ENCODE assay signal across 8 cellular contexts in genomic region chr7:44103566-44103940, GRCh38. TPM values are rescaled to one million over a fixed set of nuclear protein-coding genes. Genes with fewer than 3 reads are reported as not detected.
DNase-seq lines count a peak whose midpoint lies in the region; ATAC-seq, FAIRE-seq and TF ChIP-seq lines count a peak whose summit lies in the region.
"Had no signal": no experiment of that assay in that cellular context is flagged by ENCODE, and none has a peak within 500 bp of the region (broad histone marks: within the 10 kb centered on the region; RNA-seq: fewer than 3 reads in every experiment).

No MANE protein-coding gene starts in this region.

- H3K36me3 Mint-ChIP-seq in activated T-helper 2 cell treated with anti-CD3 and anti-CD28 coated beads, Interferon-gamma antibody, Interleukin-2, Interleukin-4, amounts not matched to agents 10 μg/mL and 5 μg/mL and 100 μg/mL, durations not matched to agents 14 hours and 24 hours and 36 hours (ENCODE audit: low read depth), result peaks cover 3% of the 10 kb centered on the region
- peaks cover 0 to 6% of the 10 kb centered on the region in 2 donors for H3K36me3 Mint-ChIP-seq in stimulated activated naive B cell treated with anti-CD40 and anti-IgM and Interleukin-4, amounts not matched to agents 10 μg/mL and 1 μg/mL and 100 μg/mL, for 72 hours

- H3K9me3 ChIP-seq in HUES48 (ENCODE audit: control insufficient read depth, insufficient read depth, low read length), result no peaks in the 10 kb centered on the region
- no peaks in the 10 kb centered on the region for H3K9me3 ChIP-seq in kidney (ENCODE audit: control insufficient read depth in 1 of 2, low read length in 2 of 2)

- peak overlapping the region; percentile 38 for H3K27ac Mint-ChIP-seq in activated T-helper 2 cell treated with anti-CD3 and anti-CD28 coated beads, Interferon-gamma antibody, Interleukin-2, Interleukin-4, amounts not matched to agents 10 μg/mL and 5 μg/mL and 100 μg/mL, durations not matched to agents 14 hours and 24 hours and 36 hours
- H3K27ac Mint-ChIP-seq in stimulated activated naive B cell treated with anti-CD40 and anti-IgM and Interleukin-4, amounts not matched to agents 10 μg/mL and 1 μg/mL and 100 μg/mL, for 72 hours, result peak overlapping the region; percentile 7

- intact Hi-C loops in activated T-helper 2 cell treated with anti-CD3 and anti-CD28 coated beads, Interferon-gamma antibody, Interleukin-2, Interleukin-4, amounts not matched to agents 10 μg/mL and 5 μg/mL and 100 μg/mL, durations not matched to agents 14 hours and 24 hours and 36 hours (cut with micrococcal nuclease), result no loop called here
- intact Hi-C loops in kidney (cut with DNase I), result no loop called here

- peak overlapping the region; percentile 75 for H3K4me3 Mint-ChIP-seq in activated T-helper 2 cell treated with anti-CD3 and anti-CD28 coated beads, Interferon-gamma antibody, Interleukin-2, Interleukin-4, amounts not matched to agents 10 μg/mL and 5 μg/mL and 100 μg/mL, durations not matched to agents 14 hours and 24 hours and 36 hours (ENCODE audit: low read depth)
- H3K4me3 Mint-ChIP-seq in stimulated activated naive B cell treated with anti-CD40 and anti-IgM and Interleukin-4, amounts not matched to agents 10 μg/mL and 1 μg/mL and 100 μg/mL, for 72 hours, result peak overlapping the region; percentile 43 to 71

- H3K36me3 ChIP-seq in HUES48 (ENCODE audit: control insufficient read depth, insufficient read depth, low read length), result no peaks in the 10 kb centered on the region
- no peaks in the 10 kb centered on the region for H3K36me3 ChIP-seq in kidney (ENCODE audit: control insufficient read depth in 1 of 2, insufficient read depth in 2 of 2, low read length in 2 of 2)

- H3K27me3 ChIP-seq in HUES48 (ENCODE audit: control insufficient read depth, insufficient read depth, low read length), result peaks cover 13% of the 10 kb centered on the region

- H3K4me1 ChIP-seq in HUES48 (ENCODE audit: control insufficient read depth, insufficient read depth, low read length) (peaks cover 8% of the 10 kb centered on the region; the same call in 1 of the 2 replicates), kidney (ENCODE audit: control insufficient read depth in 1 of 2, insufficient read depth in 1 of 2, low read depth in 1 of 2, low read length in 2 of 2) (peaks cover 5% of the 10 kb centered on the region in 2 donors)

- no peak for FAIRE-seq in kidney (lab: Jason Lieb, UNC)

- H3K4me3 ChIP-seq in HUES48 (ENCODE audit: low read depth, low read length) (peak overlapping the region; percentile 60), kidney (ENCODE audit: low read length in 2 of 2) (no peak overlapping the region)

- ATAC-seq in stimulated activated naive B cell treated with anti-CD40 and anti-IgM and Interleukin-4, amounts not matched to agents 10 μg/mL and 1 μg/mL and 100 μg/mL, for 72 hours (replicated peaks), result no peak

- POLR2A ChIA-PET in RWPE1 (lab: Yijun Ruan, JAX; ENCODE audit: low non-redundant PET), result no interaction called here

- H3K9ac ChIP-seq in HUES48 (ENCODE audit: low read depth, low read length) (no peak overlapping the region), kidney (ENCODE audit: low read length in 2 of 2) (no peak overlapping the region)

- H3K9me3 Mint-ChIP-seq in activated T-helper 2 cell treated with anti-CD3 and anti-CD28 coated beads, Interferon-gamma antibody, Interleukin-2, Interleukin-4, amounts not matched to agents 10 μg/mL and 5 μg/mL and 100 μg/mL, durations not matched to agents 14 hours and 24 hours and 36 hours, result no peaks in the 10 kb centered on the region
- no peaks in the 10 kb centered on the region for H3K9me3 Mint-ChIP-seq in stimulated activated naive B cell treated with anti-CD40 and anti-IgM and Interleukin-4, amounts not matched to agents 10 μg/mL and 1 μg/mL and 100 μg/mL, for 72 hours

- H3K27ac ChIP-seq in HUES48 (ENCODE audit: low read depth, low read length) (no peak overlapping the region), kidney (ENCODE audit: low read depth in 2 of 2, low read length in 2 of 2) (peak overlapping the region; percentile 23 to 47), RWPE1 (no peak overlapping the region)

- H3K27me3 Mint-ChIP-seq in activated T-helper 2 cell treated with anti-CD3 and anti-CD28 coated beads, Interferon-gamma antibody, Interleukin-2, Interleukin-4, amounts not matched to agents 10 μg/mL and 5 μg/mL and 100 μg/mL, durations not matched to agents 14 hours and 24 hours and 36 hours (ENCODE audit: low read depth), result peaks cover 5% of the 10 kb centered on the region
- no peaks in the 10 kb centered on the region for H3K27me3 Mint-ChIP-seq in stimulated activated naive B cell treated with anti-CD40 and anti-IgM and Interleukin-4, amounts not matched to agents 10 μg/mL and 1 μg/mL and 100 μg/mL, for 72 hours

- CTCF ChIA-PET in RWPE1 (lab: Yijun Ruan, JAX), result interaction anchor here (0.7 kb wide), 1 partner anchor 22 kb away, joined by 4 read pairs; no protein-coding TSS in a partner anchor

- DNase-seq in activated T-helper 2 cell treated with anti-CD3 and anti-CD28 coated beads, Interferon-gamma antibody, Interleukin-2, Interleukin-4, amounts not matched to agents 10 μg/mL and 5 μg/mL and 100 μg/mL, durations not matched to agents 14 hours and 24 hours and 36 hours (ENCODE audit: low spot score), result no peak
- peak; percentile 70 for DNase-seq in kidney
- no peak for DNase-seq in stimulated activated naive B cell treated with anti-CD40 and anti-IgM and Interleukin-4, amounts not matched to agents 10 μg/mL and 1 μg/mL and 100 μg/mL, for 72 hours
- no peak for DNase-seq in RWPE1 (ENCODE audit: low spot score)
- DNase-seq in mucosa of gallbladder (ENCODE audit: low spot score), result no peak
- DNase-seq in NCI-H1436 (lab: John Stamatoyannopoulos, UW), result no peak

- TF ChIP-seq CTCF in kidney (IDR thresholded peaks at IDR 0.05; ENCODE audit: borderline replicate concordance, extremely low read depth, insufficient read depth) (no peak), RWPE1 (conservative IDR thresholded peaks at IDR 0.05; ENCODE audit: low read depth) (no peak)

- H3K4me1 Mint-ChIP-seq in activated T-helper 2 cell treated with anti-CD3 and anti-CD28 coated beads, Interferon-gamma antibody, Interleukin-2, Interleukin-4, amounts not matched to agents 10 μg/mL and 5 μg/mL and 100 μg/mL, durations not matched to agents 14 hours and 24 hours and 36 hours (ENCODE audit: low read depth), result peaks cover 11% of the 10 kb centered on the region
- H3K4me1 Mint-ChIP-seq in stimulated activated naive B cell treated with anti-CD40 and anti-IgM and Interleukin-4, amounts not matched to agents 10 μg/mL and 1 μg/mL and 100 μg/mL, for 72 hours, result peaks cover 44 to 58% of the 10 kb centered on the region in 2 donors

RNA-seq across cellular contexts. Expression of gene AEBP1, which starts 0.6 kb away (rescaled TPM):
- 36.4 and 38.7 TPM in 2 replicates for total RNA-seq in activated T-helper 2 cell treated with anti-CD3 and anti-CD28 coated beads, Interferon-gamma antibody, Interleukin-2, Interleukin-4, amounts not matched to agents 10 μg/mL and 5 μg/mL and 100 μg/mL, durations not matched to agents 14 hours and 24 hours and 36 hours
- total RNA-seq in kidney (164 TPM), mucosa of gallbladder (107 TPM)
- polyA plus RNA-seq in kidney (ENCODE audit: insufficient read depth, low read depth, low replicate concordance), result 89.4 TPM
- total RNA-seq: NCI-H460 had no signal

RNA-seq across cellular contexts. Expression of gene POLD2, which starts 19.8 kb away (rescaled TPM):
- 205 and 215 TPM in 2 replicates for total RNA-seq in activated T-helper 2 cell treated with anti-CD3 and anti-CD28 coated beads, Interferon-gamma antibody, Interleukin-2, Interleukin-4, amounts not matched to agents 10 μg/mL and 5 μg/mL and 100 μg/mL, durations not matched to agents 14 hours and 24 hours and 36 hours
- total RNA-seq in kidney, result 60.0 TPM
- polyA plus RNA-seq in kidney (ENCODE audit: insufficient read depth, low read depth, low replicate concordance), result 119 TPM
- 81.6 TPM for total RNA-seq in mucosa of gallbladder

RNA-seq across cellular contexts. Expression of gene POLM, which starts 21.2 kb away (rescaled TPM):
- 36.8 and 42.7 TPM in 2 replicates for total RNA-seq in activated T-helper 2 cell treated with anti-CD3 and anti-CD28 coated beads, Interferon-gamma antibody, Interleukin-2, Interleukin-4, amounts not matched to agents 10 μg/mL and 5 μg/mL and 100 μg/mL, durations not matched to agents 14 hours and 24 hours and 36 hours
- total RNA-seq in kidney (41.4 TPM), mucosa of gallbladder (44.1 TPM)
- 16.3 TPM for polyA plus RNA-seq in kidney (ENCODE audit: insufficient read depth, low read depth, low replicate concordance)

RNA-seq across cellular contexts. Expression of gene MYL7, which starts 37.6 kb away (rescaled TPM):
- total RNA-seq in activated T-helper 2 cell treated with anti-CD3 and anti-CD28 coated beads, Interferon-gamma antibody, Interleukin-2, Interleukin-4, amounts not matched to agents 10 μg/mL and 5 μg/mL and 100 μg/mL, durations not matched to agents 14 hours and 24 hours and 36 hours, result not detected in 2 replicates
- not detected for total RNA-seq in kidney
- not detected for polyA plus RNA-seq in kidney (ENCODE audit: insufficient read depth, low read depth, low replicate concordance)
- total RNA-seq in mucosa of gallbladder, result not detected
- total RNA-seq: NCI-H460 had no signal

RNA-seq across cellular contexts. Expression of gene PGAM2, which starts 38.2 kb away (rescaled TPM):
- total RNA-seq in activated T-helper 2 cell treated with anti-CD3 and anti-CD28 coated beads, Interferon-gamma antibody, Interleukin-2, Interleukin-4, amounts not matched to agents 10 μg/mL and 5 μg/mL and 100 μg/mL, durations not matched to agents 14 hours and 24 hours and 36 hours, result 0.67 and 0.73 TPM in 2 replicates
- total RNA-seq in kidney, result 2.1 TPM
- 37.7 TPM for polyA plus RNA-seq in kidney (ENCODE audit: insufficient read depth, low read depth, low replicate concordance)
- 12.9 TPM for total RNA-seq in mucosa of gallbladder
- total RNA-seq: NCI-H460 had no signal

Comparison
In these comparisons a context has a peak if more than half of its experiments do, and no peak if none do; other contexts are left out.
1. H3K27ac ChIP-seq: peak in kidney (2 of 2); none in HUES48 (single experiment) and RWPE1 (single experiment).